ENCODE assay signal across 18 cellular contexts in genomic region chr18:70085641-70086040, GRCh38.
DNase-seq lines count a peak whose midpoint lies in the region; ATAC-seq, FAIRE-seq and TF ChIP-seq lines count a peak whose summit lies in the region.
"Had no signal": no experiment of that assay in that cellular context is flagged by ENCODE, and none has a peak within 500 bp of the region (broad histone marks: within the 10 kb centered on the region; RNA-seq: fewer than 3 reads in every experiment).

No MANE protein-coding gene starts in this region.

- no peak overlapping the region for H3K23ac ChIP-seq in IMR-90 (ENCODE audit: low read depth, low read length)

- H3K9me3 ChIP-seq in IMR-90 (ENCODE audit: control insufficient read depth, insufficient read depth, low read length) (no peaks in the 10 kb centered on the region), K562 (replicated peaks; ENCODE audit: control insufficient read depth, insufficient read depth, low read depth, low read length) (no peaks in the 10 kb centered on the region), HepG2 (ENCODE audit: low read length) (no peaks in the 10 kb centered on the region), body of pancreas (no peaks in the 10 kb centered on the region), psoas muscle (no peaks in the 10 kb centered on the region)
- H3K9me3 ChIP-seq: HAP-1 had no signal

- H4K8ac ChIP-seq in IMR-90 (ENCODE audit: low read depth in 2 of 2, low read length in 2 of 2) = no peak overlapping the region

- no peak overlapping the region for H3K56ac ChIP-seq in IMR-90 (ENCODE audit: extremely low read depth, insufficient read depth, low read length)

- no peak overlapping the region for H3K4ac ChIP-seq in IMR-90 (ENCODE audit: low read depth, low read length)

- FAIRE-seq in K562 (lab: Jason Lieb, UNC) (no peak), HepG2 (lab: Jason Lieb, UNC) (no peak)
- FAIRE-seq: GM18507, H54 had no signal

- H2BK15ac ChIP-seq in IMR-90 (ENCODE audit: low read depth, low read length) = no peak overlapping the region

- in situ Hi-C loops in IMR-90 (cut with MboI; ENCODE audit: low sequenced_read_pairs) (no loop called here), K562 (cut with MboI) (no loop called here), HepG2 (cut with HindIII; ENCODE audit: extremely low pct_ligation_motif_present, low pct_unique_long_range_greater_than_20kb) (no loop called here)

- peaks cover 1% of the 10 kb centered on the region; the same call in 1 of the 2 replicates for H3K4me1 ChIP-seq in IMR-90 (ENCODE audit: control insufficient read depth, insufficient read depth, low read length)
- H3K4me1 ChIP-seq in K562 (replicated peaks in 1 of 2; ENCODE audit: control insufficient read depth in 2 of 2, insufficient read depth in 2 of 2, low read length in 2 of 2) = no peaks in the 10 kb centered on the region
- H3K4me1 ChIP-seq in HepG2 (ENCODE audit: insufficient read depth, low read length) = peaks cover 10% of the 10 kb centered on the region
- no peaks in the 10 kb centered on the region for H3K4me1 ChIP-seq in body of pancreas
- no peaks in the 10 kb centered on the region for H3K4me1 ChIP-seq in psoas muscle
- H3K4me1 ChIP-seq: HAP-1 had no signal

- WGBS in IMR-90 (ENCODE audit: extremely low coverage in 2 of 2, insufficient read length in 1 of 2), 2 experiments = no CpG with 5 or more reads among the region's 5 CpGs
- WGBS in K562 (ENCODE audit: insufficient coverage, low coverage, missing lambda C conversion rate) = 69% methylated on average over 5 of the region's 5 CpGs
- 67% methylated on average over 5 of the region's 5 CpGs for WGBS in HepG2 (ENCODE audit: low lambda C conversion rate)
- 48 to 49% methylated on average over 5 of the region's 5 CpGs for WGBS in body of pancreas, 2 donors
- 75 to 85% (median 78%) methylated on average over 5 of the region's 5 CpGs for WGBS in psoas muscle, 3 donors

- no peak overlapping the region for H3K4me3 Mint-ChIP-seq in activated T-cell treated with anti-CD3 and anti-CD28 coated beads, Interleukin-2, amount 50 U/mL, for 24 hours
- H3K4me3 Mint-ChIP-seq: CD4-positive, alpha-beta memory T cell; GM23338; HFFc6 had no signal

- TF ChIP-seq CTCF in IMR-90 (conservative IDR thresholded peaks at IDR 0.05; ENCODE audit: low read depth, low read length) = no peak
- no peak for TF ChIP-seq CTCF in K562 (IDR thresholded peaks at IDR 0.05 in 2 of 3, conservative IDR thresholded peaks at IDR 0.05 in 1 of 3; ENCODE audit: insufficient read depth in 2 of 3, low read depth in 1 of 3, low read length in 3 of 3)
- TF ChIP-seq CTCF in HepG2 (CRISPR knock-in tag; IDR thresholded peaks at IDR 0.05) = no peak
- no peak for TF ChIP-seq CTCF in body of pancreas (IDR thresholded peaks at IDR 0.05)
- no peak for TF ChIP-seq CTCF in psoas muscle (IDR thresholded peaks at IDR 0.05)

- POLR2A ChIA-PET in IMR-90 (lab: Charles Lee; ENCODE audit: unreplicated experiment) = no interaction called here
- POLR2A ChIA-PET in K562 (lab: Yijun Ruan, JAX) = interaction anchor here (0.6 kb wide), 2 partner anchors 219 to 1371 kb away, joined by 3 read pairs; no protein-coding TSS in a partner anchor
- POLR2A ChIA-PET in HepG2 (lab: Yijun Ruan, JAX) = no interaction called here

- no peaks in the 10 kb centered on the region for H3K27me3 Mint-ChIP-seq in activated T-cell treated with anti-CD3 and anti-CD28 coated beads, Interleukin-2, amount 50 U/mL, for 24 hours
- H3K27me3 Mint-ChIP-seq: CD4-positive, alpha-beta memory T cell had no signal

- no peak overlapping the region for H2AFZ ChIP-seq in IMR-90 (replicated peaks; ENCODE audit: low read length, poor library complexity)
- H2AFZ ChIP-seq in K562 (ENCODE audit: low read depth, low read length) = no peak overlapping the region
- no peak overlapping the region for H2AFZ ChIP-seq in HepG2 (ENCODE audit: low read length)
- H2AFZ ChIP-seq: GM23338 had no signal

- no TSS peak for BruUV-seq in IMR-90 (replicated peaks; lab: Mats Ljungman, UMichigan)
- BruUV-seq in K562 (replicated peaks; lab: Mats Ljungman, UMichigan) = no TSS peak
- BruUV-seq in HepG2 (replicated peaks; lab: Mats Ljungman, UMichigan) = no TSS peak

- H3K4me2 ChIP-seq in IMR-90 (ENCODE audit: low read depth, low read length) (no peak overlapping the region), K562 (ENCODE audit: insufficient read depth, low read length) (no peak overlapping the region), HepG2 (ENCODE audit: low read depth, low read length) (no peak overlapping the region)
- H3K4me2 ChIP-seq: GM23338 had no signal

- no peak overlapping the region for H2AK5ac ChIP-seq in IMR-90 (ENCODE audit: low read depth, low read length)

- H3K27ac ChIP-seq in IMR-90 (ENCODE audit: insufficient read depth, low read length) (no peak overlapping the region), K562 (ENCODE audit: extremely low read depth, low read depth, low read length) (no peak overlapping the region), HepG2 (ENCODE audit: extremely low read length, insufficient read depth, low read length) (no peak overlapping the region), body of pancreas (no peak overlapping the region), psoas muscle (no peak overlapping the region)

- no peak overlapping the region for H3K14ac ChIP-seq in IMR-90 (replicated peaks; ENCODE audit: low read depth, low read length)

- TF ChIP-seq RAD21 in IMR-90 (IDR thresholded peaks at IDR 0.05; ENCODE audit: low read length) (no peak), K562 (CRISPR knock-in tag; conservative IDR thresholded peaks at IDR 0.05 in 1 of 2, IDR thresholded peaks at IDR 0.05 in 1 of 2) (no peak), HepG2 (CRISPR knock-in tag; IDR thresholded peaks at IDR 0.05) (no peak)

- no peak overlapping the region for H4K91ac ChIP-seq in IMR-90 (ENCODE audit: insufficient read depth, low read depth, low read length)

- CTCF ChIA-PET in IMR-90 (lab: Yijun Ruan, JAX) (interaction anchor here (0.7 kb wide), 1 partner anchor 1240 kb away, joined by 3 read pairs; no protein-coding TSS in a partner anchor), K562 (lab: Yijun Ruan, JAX; ENCODE audit: low intra/inter-chr PET ratio) (no interaction called here), HepG2 (lab: Yijun Ruan, JAX; ENCODE audit: low intra/inter-chr PET ratio, low total read pairs) (no interaction called here)

- TF ChIP-seq EP300 in K562 (IDR thresholded peaks at IDR 0.05; ENCODE audit: low read length) (no peak), HepG2 (IDR thresholded peaks at IDR 0.05; ENCODE audit: low read depth in 2 of 2, low read length in 2 of 2) (no peak), HepG2 (CRISPR knock-in tag; IDR thresholded peaks at IDR 0.05; ENCODE audit: borderline replicate concordance) (no peak)

- H3K4me3 ChIP-seq in IMR-90 (ENCODE audit: insufficient read depth, low read depth, low read length) = no peak overlapping the region
- no peak overlapping the region for H3K4me3 ChIP-seq in K562
- no peak overlapping the region for H3K4me3 ChIP-seq in HepG2 (replicated peaks in 1 of 3; ENCODE audit: insufficient read depth in 1 of 3, low read depth in 2 of 3, low read length in 3 of 3)
- no peak overlapping the region for H3K4me3 ChIP-seq in body of pancreas
- no peak overlapping the region for H3K4me3 ChIP-seq in psoas muscle
- H3K4me3 ChIP-seq: GM23338, HAP-1 had no signal

- no peak overlapping the region for H2AK9ac ChIP-seq in IMR-90 (replicated peaks; ENCODE audit: low read depth, low read length, poor library complexity)

- H2BK20ac ChIP-seq in IMR-90 (ENCODE audit: low read depth, low read length) = no peak overlapping the region

- DNase-seq in IMR-90 (no peak), K562 (ENCODE audit: extremely low read depth in 1 of 4, low spot score in 3 of 4) (no peak), HepG2 (ENCODE audit: low spot score) (no peak), body of pancreas (no peak), psoas muscle (no peak)
- DNase-seq in activated CD4-positive, alpha-beta T cell treated with anti-CD3 and anti-CD28 coated beads, Interleukin-2, amount 50 U/mL, for 48 hours = no peak
- DNase-seq in activated T-cell treated with anti-CD3 and anti-CD28 coated beads, Interleukin-2, amount 50 U/mL, for 24 hours = no peak
- DNase-seq: C1 segment of cervical spinal cord, Calu3, COR-L47, DMS53, GF-D8, HFFc6 had no signal

- intact Hi-C loops in IMR-90 (cut with micrococcal nuclease) (loop anchor here (2.0 to 10.0 kb wide), 5 partner anchors 352 to 1239 kb away; partner anchors contain the start of gene DOK6), K562 (cut with micrococcal nuclease) (loop anchor here (2.0 to 10.0 kb wide), 2 partner anchors 365 to 451 kb away; no protein-coding TSS in a partner anchor), HepG2 (cut with micrococcal nuclease; ENCODE audit: unreplicated experiment) (loop anchor here (1.0 to 5.0 kb wide), 3 partner anchors 448 to 1238 kb away; no protein-coding TSS in a partner anchor), body of pancreas (cut with DNase I) (no loop called here), psoas muscle (cut with DNase I) (loop anchor here in 1 of 2 donors (10.0 kb wide), 1 partner anchor 1241 kb away; no protein-coding TSS in a partner anchor)

- H3K27me3 ChIP-seq in IMR-90 (ENCODE audit: control insufficient read depth, insufficient read depth, low read length) (no peaks in the 10 kb centered on the region), K562 (ENCODE audit: control insufficient read depth in 2 of 2, insufficient read depth in 2 of 2, low read length in 2 of 2) (no peaks in the 10 kb centered on the region), HepG2 (ENCODE audit: control insufficient read depth in 1 of 2, insufficient read depth in 2 of 2, low read length in 2 of 2) (no peaks in the 10 kb centered on the region), body of pancreas (no peaks in the 10 kb centered on the region), psoas muscle (ENCODE audit: insufficient read depth in 3 of 3, low read length in 2 of 3) (no peaks in the 10 kb centered on the region)

- no peaks in the 10 kb centered on the region for H3K9me1 ChIP-seq in IMR-90 (ENCODE audit: insufficient read depth, low read length)
- H3K9me1 ChIP-seq in K562 (ENCODE audit: control insufficient read depth, insufficient read depth, low read length) = no peaks in the 10 kb centered on the region

- H3K9ac ChIP-seq in IMR-90 (ENCODE audit: low read depth, low read length) (no peak overlapping the region), K562 (ENCODE audit: insufficient read depth in 1 of 2, low read depth in 2 of 2, low read length in 2 of 2) (no peak overlapping the region), HepG2 (ENCODE audit: insufficient read depth, low read depth, low read length) (no peak overlapping the region)

- H4K20me1 ChIP-seq in IMR-90 (ENCODE audit: insufficient read depth, low read length) = no peaks in the 10 kb centered on the region
- no peaks in the 10 kb centered on the region for H4K20me1 ChIP-seq in K562 (replicated peaks; ENCODE audit: control insufficient read depth, insufficient read depth, low read length)
- no peaks in the 10 kb centered on the region for H4K20me1 ChIP-seq in HepG2 (ENCODE audit: insufficient read depth, low read length)

- H4K5ac ChIP-seq in IMR-90 (ENCODE audit: low read depth, low read length) = no peak overlapping the region

- no peaks in the 10 kb centered on the region for H3K4me1 Mint-ChIP-seq in activated T-cell treated with anti-CD3 and anti-CD28 coated beads, Interleukin-2, amount 50 U/mL, for 24 hours (ENCODE audit: low read depth)
- H3K4me1 Mint-ChIP-seq: GM23338 had no signal

- no peak overlapping the region for H3K27ac Mint-ChIP-seq in activated T-cell treated with anti-CD3 and anti-CD28 coated beads, Interleukin-2, amount 50 U/mL, for 24 hours
- H3K27ac Mint-ChIP-seq: CD4-positive, alpha-beta memory T cell; GM23338; HFFc6 had no signal

- no peak overlapping the region for H3K18ac ChIP-seq in IMR-90 (ENCODE audit: low read depth, low read length)

- no peak overlapping the region for H2BK120ac ChIP-seq in IMR-90 (ENCODE audit: low read depth, low read length)

- H3K36me3 Mint-ChIP-seq in activated T-cell treated with anti-CD3 and anti-CD28 coated beads, Interleukin-2, amount 50 U/mL, for 24 hours (ENCODE audit: low read depth) = peaks cover 71% of the 10 kb centered on the region

- no peaks in the 10 kb centered on the region; the same call in 1 of the 2 replicates for H3K36me3 ChIP-seq in IMR-90 (ENCODE audit: control insufficient read depth, insufficient read depth, low read length)
- peaks cover 6% of the 10 kb centered on the region; the same call in 1 of the 3 replicates for H3K36me3 ChIP-seq in K562 (ENCODE audit: control insufficient read depth, insufficient read depth, low read length)
- peaks cover 2 to 5% of the 10 kb centered on the region in 2 experiments; a peak in 2 of 5 replicates for H3K36me3 ChIP-seq in HepG2 (replicated peaks in 1 of 2; ENCODE audit: control insufficient read depth in 1 of 2, insufficient read depth in 2 of 2, low read length in 2 of 2)
- H3K36me3 ChIP-seq in body of pancreas (replicated peaks in 1 of 2; ENCODE audit: insufficient read depth in 1 of 2, low read depth in 2 of 2) = no peaks in the 10 kb centered on the region
- peaks cover 2 to 22% of the 10 kb centered on the region in 2 donors for H3K36me3 ChIP-seq in psoas muscle (ENCODE audit: insufficient read depth in 1 of 2, low read depth in 1 of 2)
- H3K36me3 ChIP-seq: HAP-1 had no signal

- no peak overlapping the region for H2BK5ac ChIP-seq in IMR-90 (ENCODE audit: low read depth, low read length, poor library complexity, severe bottlenecking)

- dilution Hi-C loops in IMR-90 (cut with HindIII; ENCODE audit: low sequenced_read_pairs, unreplicated experiment) = no loop called here

- TF ChIP-seq POLR2A in IMR-90 (IDR thresholded peaks at IDR 0.05; ENCODE audit: low read depth, low read length) (no peak), K562 (conservative IDR thresholded peaks at IDR 0.05) (no peak), HepG2 (IDR thresholded peaks at IDR 0.05; ENCODE audit: insufficient read depth in 1 of 2, low read depth in 2 of 2, low read length in 2 of 2) (no peak), body of pancreas (IDR thresholded peaks at IDR 0.05) (no peak)

- no peaks in the 10 kb centered on the region for H3K79me1 ChIP-seq in IMR-90 (ENCODE audit: low read depth in 1 of 2, low read length in 2 of 2)

- ATAC-seq in IMR-90 (ENCODE audit: low read depth) = no peak
- ATAC-seq in K562 = no peak
- no peak for ATAC-seq in HepG2
- no peak for ATAC-seq in body of pancreas
- no peak for ATAC-seq in psoas muscle
- ATAC-seq: GM23338 had no signal

- H3K79me2 ChIP-seq in K562 (ENCODE audit: control insufficient read depth, insufficient read depth, low read length) (no peaks in the 10 kb centered on the region), HepG2 (ENCODE audit: insufficient read depth, low read length) (no peaks in the 10 kb centered on the region)

- no peaks in the 10 kb centered on the region for H3K9me3 Mint-ChIP-seq in activated T-cell treated with anti-CD3 and anti-CD28 coated beads, Interleukin-2, amount 50 U/mL, for 24 hours
- H3K9me3 Mint-ChIP-seq: CD4-positive, alpha-beta memory T cell; GM23338; HFFc6 had no signal
